In genomic region chr13:30617315-30618185, GRCh38 we compare ENCODE assay signal across 1 cellular context.
TF ChIP-seq lines count a peak whose summit lies in the region.

Gene USPL1 (plus strand): TSS chr13:30617920. CDS start chr13:30621141, 3,221 bp downstream.

TF ChIP-seq in K562, 482 proteins besides CTCF, POLR2A, EP300 and RAD21 (continued from another document):
- TF ChIP-seq, protein P1, sequence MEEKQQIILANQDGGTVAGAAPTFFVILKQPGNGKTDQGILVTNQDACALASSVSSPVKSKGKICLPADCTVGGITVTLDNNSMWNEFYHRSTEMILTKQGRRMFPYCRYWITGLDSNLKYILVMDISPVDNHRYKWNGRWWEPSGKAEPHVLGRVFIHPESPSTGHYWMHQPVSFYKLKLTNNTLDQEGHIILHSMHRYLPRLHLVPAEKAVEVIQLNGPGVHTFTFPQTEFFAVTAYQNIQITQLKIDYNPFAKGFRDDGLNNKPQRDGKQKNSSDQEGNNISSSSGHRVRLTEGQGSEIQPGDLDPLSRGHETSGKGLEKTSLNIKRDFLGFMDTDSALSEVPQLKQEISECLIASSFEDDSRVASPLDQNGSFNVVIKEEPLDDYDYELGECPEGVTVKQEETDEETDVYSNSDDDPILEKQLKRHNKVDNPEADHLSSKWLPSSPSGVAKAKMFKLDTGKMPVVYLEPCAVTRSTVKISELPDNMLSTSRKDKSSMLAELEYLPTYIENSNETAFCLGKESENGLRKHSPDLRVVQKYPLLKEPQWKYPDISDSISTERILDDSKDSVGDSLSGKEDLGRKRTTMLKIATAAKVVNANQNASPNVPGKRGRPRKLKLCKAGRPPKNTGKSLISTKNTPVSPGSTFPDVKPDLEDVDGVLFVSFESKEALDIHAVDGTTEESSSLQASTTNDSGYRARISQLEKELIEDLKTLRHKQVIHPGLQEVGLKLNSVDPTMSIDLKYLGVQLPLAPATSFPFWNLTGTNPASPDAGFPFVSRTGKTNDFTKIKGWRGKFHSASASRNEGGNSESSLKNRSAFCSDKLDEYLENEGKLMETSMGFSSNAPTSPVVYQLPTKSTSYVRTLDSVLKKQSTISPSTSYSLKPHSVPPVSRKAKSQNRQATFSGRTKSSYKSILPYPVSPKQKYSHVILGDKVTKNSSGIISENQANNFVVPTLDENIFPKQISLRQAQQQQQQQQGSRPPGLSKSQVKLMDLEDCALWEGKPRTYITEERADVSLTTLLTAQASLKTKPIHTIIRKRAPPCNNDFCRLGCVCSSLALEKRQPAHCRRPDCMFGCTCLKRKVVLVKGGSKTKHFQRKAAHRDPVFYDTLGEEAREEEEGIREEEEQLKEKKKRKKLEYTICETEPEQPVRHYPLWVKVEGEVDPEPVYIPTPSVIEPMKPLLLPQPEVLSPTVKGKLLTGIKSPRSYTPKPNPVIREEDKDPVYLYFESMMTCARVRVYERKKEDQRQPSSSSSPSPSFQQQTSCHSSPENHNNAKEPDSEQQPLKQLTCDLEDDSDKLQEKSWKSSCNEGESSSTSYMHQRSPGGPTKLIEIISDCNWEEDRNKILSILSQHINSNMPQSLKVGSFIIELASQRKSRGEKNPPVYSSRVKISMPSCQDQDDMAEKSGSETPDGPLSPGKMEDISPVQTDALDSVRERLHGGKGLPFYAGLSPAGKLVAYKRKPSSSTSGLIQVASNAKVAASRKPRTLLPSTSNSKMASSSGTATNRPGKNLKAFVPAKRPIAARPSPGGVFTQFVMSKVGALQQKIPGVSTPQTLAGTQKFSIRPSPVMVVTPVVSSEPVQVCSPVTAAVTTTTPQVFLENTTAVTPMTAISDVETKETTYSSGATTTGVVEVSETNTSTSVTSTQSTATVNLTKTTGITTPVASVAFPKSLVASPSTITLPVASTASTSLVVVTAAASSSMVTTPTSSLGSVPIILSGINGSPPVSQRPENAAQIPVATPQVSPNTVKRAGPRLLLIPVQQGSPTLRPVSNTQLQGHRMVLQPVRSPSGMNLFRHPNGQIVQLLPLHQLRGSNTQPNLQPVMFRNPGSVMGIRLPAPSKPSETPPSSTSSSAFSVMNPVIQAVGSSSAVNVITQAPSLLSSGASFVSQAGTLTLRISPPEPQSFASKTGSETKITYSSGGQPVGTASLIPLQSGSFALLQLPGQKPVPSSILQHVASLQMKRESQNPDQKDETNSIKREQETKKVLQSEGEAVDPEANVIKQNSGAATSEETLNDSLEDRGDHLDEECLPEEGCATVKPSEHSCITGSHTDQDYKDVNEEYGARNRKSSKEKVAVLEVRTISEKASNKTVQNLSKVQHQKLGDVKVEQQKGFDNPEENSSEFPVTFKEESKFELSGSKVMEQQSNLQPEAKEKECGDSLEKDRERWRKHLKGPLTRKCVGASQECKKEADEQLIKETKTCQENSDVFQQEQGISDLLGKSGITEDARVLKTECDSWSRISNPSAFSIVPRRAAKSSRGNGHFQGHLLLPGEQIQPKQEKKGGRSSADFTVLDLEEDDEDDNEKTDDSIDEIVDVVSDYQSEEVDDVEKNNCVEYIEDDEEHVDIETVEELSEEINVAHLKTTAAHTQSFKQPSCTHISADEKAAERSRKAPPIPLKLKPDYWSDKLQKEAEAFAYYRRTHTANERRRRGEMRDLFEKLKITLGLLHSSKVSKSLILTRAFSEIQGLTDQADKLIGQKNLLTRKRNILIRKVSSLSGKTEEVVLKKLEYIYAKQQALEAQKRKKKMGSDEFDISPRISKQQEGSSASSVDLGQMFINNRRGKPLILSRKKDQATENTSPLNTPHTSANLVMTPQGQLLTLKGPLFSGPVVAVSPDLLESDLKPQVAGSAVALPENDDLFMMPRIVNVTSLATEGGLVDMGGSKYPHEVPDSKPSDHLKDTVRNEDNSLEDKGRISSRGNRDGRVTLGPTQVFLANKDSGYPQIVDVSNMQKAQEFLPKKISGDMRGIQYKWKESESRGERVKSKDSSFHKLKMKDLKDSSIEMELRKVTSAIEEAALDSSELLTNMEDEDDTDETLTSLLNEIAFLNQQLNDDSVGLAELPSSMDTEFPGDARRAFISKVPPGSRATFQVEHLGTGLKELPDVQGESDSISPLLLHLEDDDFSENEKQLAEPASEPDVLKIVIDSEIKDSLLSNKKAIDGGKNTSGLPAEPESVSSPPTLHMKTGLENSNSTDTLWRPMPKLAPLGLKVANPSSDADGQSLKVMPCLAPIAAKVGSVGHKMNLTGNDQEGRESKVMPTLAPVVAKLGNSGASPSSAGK (IDR thresholded peaks at IDR 0.05), result peak; percentile 67
- TF ChIP-seq, protein P2, sequence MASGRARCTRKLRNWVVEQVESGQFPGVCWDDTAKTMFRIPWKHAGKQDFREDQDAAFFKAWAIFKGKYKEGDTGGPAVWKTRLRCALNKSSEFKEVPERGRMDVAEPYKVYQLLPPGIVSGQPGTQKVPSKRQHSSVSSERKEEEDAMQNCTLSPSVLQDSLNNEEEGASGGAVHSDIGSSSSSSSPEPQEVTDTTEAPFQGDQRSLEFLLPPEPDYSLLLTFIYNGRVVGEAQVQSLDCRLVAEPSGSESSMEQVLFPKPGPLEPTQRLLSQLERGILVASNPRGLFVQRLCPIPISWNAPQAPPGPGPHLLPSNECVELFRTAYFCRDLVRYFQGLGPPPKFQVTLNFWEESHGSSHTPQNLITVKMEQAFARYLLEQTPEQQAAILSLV (tag; IDR thresholded peaks at IDR 0.05), result no peak
- no peak for TF ChIP-seq BACH1 (tag; IDR thresholded peaks at IDR 0.05)
- TF ChIP-seq CREB1 (IDR thresholded peaks at IDR 0.05), result peak; percentile 89
- peak; percentile 92 for TF ChIP-seq CREB1 (CRISPR knock-in tag; IDR thresholded peaks at IDR 0.05)
- no peak for TF ChIP-seq ZNF431 (CRISPR knock-in tag; IDR thresholded peaks at IDR 0.05)
- no peak for TF ChIP-seq SMARCB1 (IDR thresholded peaks at IDR 0.05; ENCODE audit: insufficient read length, low read depth)
- no peak for TF ChIP-seq ZNF696 (CRISPR knock-in tag; conservative IDR thresholded peaks at IDR 0.05)
- TF ChIP-seq PYGO2 (tag; IDR thresholded peaks at IDR 0.05), result no peak
- TF ChIP-seq CHAMP1 (IDR thresholded peaks at IDR 0.05), result 0 out of 2 replicates have a peak, but pooled peaks have one; percentile 70
- TF ChIP-seq, protein P3, sequence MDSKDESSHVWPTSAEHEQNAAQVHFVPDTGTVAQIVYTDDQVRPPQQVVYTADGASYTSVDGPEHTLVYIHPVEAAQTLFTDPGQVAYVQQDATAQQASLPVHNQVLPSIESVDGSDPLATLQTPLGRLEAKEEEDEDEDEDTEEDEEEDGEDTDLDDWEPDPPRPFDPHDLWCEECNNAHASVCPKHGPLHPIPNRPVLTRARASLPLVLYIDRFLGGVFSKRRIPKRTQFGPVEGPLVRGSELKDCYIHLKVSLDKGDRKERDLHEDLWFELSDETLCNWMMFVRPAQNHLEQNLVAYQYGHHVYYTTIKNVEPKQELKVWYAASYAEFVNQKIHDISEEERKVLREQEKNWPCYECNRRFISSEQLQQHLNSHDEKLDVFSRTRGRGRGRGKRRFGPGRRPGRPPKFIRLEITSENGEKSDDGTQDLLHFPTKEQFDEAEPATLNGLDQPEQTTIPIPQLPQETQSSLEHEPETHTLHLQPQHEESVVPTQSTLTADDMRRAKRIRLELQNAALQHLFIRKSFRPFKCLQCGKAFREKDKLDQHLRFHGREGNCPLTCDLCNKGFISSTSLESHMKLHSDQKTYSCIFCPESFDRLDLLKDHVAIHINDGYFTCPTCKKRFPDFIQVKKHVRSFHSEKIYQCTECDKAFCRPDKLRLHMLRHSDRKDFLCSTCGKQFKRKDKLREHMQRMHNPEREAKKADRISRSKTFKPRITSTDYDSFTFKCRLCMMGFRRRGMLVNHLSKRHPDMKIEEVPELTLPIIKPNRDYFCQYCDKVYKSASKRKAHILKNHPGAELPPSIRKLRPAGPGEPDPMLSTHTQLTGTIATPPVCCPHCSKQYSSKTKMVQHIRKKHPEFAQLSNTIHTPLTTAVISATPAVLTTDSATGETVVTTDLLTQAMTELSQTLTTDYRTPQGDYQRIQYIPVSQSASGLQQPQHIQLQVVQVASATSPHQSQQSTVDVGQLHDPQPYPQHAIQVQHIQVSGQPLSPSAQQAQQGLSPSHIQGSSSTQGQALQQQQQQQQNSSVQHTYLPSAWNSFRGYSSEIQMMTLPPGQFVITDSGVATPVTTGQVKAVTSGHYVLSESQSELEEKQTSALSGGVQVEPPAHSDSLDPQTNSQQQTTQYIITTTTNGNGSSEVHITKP (IDR thresholded peaks at IDR 0.05; ENCODE audit: partially characterized antibody), result peak; percentile 53
- no peak for TF ChIP-seq JUN (IDR thresholded peaks at IDR 0.05; ENCODE audit: borderline replicate concordance, low read depth, low read length)
- no peak for TF ChIP-seq JUN (CRISPR knock-in tag; IDR thresholded peaks at IDR 0.05; ENCODE audit: borderline replicate concordance)
- no peak for TF ChIP-seq OTX1 (CRISPR knock-in tag; IDR thresholded peaks at IDR 0.05)
- TF ChIP-seq ARHGAP35 (IDR thresholded peaks at IDR 0.05; ENCODE audit: partially characterized antibody), result no peak
- TF ChIP-seq FOXK1 (CRISPR knock-in tag; IDR thresholded peaks at IDR 0.05; ENCODE audit: borderline replicate concordance), result peak; percentile 86; the same call in 1 of the 2 replicates
- TF ChIP-seq TCFL5 (CRISPR knock-in tag; conservative IDR thresholded peaks at IDR 0.05), result no peak
- TF ChIP-seq TBL1XR1 (IDR thresholded peaks at IDR 0.05; ENCODE audit: low read length in 2 of 2), result no peak; a peak in 1 of 4 replicates
- TF ChIP-seq SETDB1 (IDR thresholded peaks at IDR 0.05; ENCODE audit: low read length), result no peak
- no peak for TF ChIP-seq ZNF121 (CRISPR knock-in tag; conservative IDR thresholded peaks at IDR 0.05)
- TF ChIP-seq, protein P4, sequence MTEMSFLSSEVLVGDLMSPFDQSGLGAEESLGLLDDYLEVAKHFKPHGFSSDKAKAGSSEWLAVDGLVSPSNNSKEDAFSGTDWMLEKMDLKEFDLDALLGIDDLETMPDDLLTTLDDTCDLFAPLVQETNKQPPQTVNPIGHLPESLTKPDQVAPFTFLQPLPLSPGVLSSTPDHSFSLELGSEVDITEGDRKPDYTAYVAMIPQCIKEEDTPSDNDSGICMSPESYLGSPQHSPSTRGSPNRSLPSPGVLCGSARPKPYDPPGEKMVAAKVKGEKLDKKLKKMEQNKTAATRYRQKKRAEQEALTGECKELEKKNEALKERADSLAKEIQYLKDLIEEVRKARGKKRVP (CRISPR knock-in tag; IDR thresholded peaks at IDR 0.05), result no peak
- TF ChIP-seq TBP (optimal IDR thresholded peaks at IDR 0.05; ENCODE audit: low read depth, low read length), result peak; percentile 70
- TF ChIP-seq DEAF1 (CRISPR knock-in tag; IDR thresholded peaks at IDR 0.05), result no peak
- TF ChIP-seq, protein P5, sequence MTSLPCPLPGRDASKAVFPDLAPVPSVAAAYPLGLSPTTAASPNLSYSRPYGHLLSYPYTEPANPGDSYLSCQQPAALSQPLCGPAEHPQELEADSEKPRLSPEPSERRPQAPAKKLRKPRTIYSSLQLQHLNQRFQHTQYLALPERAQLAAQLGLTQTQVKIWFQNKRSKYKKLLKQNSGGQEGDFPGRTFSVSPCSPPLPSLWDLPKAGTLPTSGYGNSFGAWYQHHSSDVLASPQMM (CRISPR knock-in tag; IDR thresholded peaks at IDR 0.05), result no peak
- no peak for TF ChIP-seq USF1 (CRISPR knock-in tag; IDR thresholded peaks at IDR 0.05)
